ENCODE assay signal across 19 cellular contexts in genomic region chr2:10129490-10129889, GRCh38. TPM values are rescaled to one million over a fixed set of nuclear protein-coding genes. Genes with fewer than 3 reads are reported as not detected.
"Had no signal": no experiment of that assay in that cellular context is flagged by ENCODE, and none has a peak within 500 bp of the region (broad histone marks: within the 10 kb centered on the region; RNA-seq: fewer than 3 reads in every experiment).

No MANE protein-coding gene starts in this region.

- DNase-seq: activated B cell treated with CpG ODN at 0.5 μM for 24 hours; activated naive CD4-positive, alpha-beta T cell treated with anti-CD3 and anti-CD28 coated beads, Interleukin-2, amount 50 U/mL, for 16 hours; amniotic stem cell; body of pancreas; central memory CD4-positive, alpha-beta T cell; effector CD4-positive, alpha-beta T cell; heart left ventricle; occipital lobe; psoas muscle; right lobe of liver; stimulated activated naive CD4-positive, alpha-beta T cell; substantia nigra; transverse colon had no signal

- H3K4me1 ChIP-seq: psoas muscle had no signal

- H3K27ac Mint-ChIP-seq: activated B cell treated with CpG ODN at 0.5 μM for 24 hours, nephron had no signal

- H3K9me3 Mint-ChIP-seq: activated B cell treated with CpG ODN at 0.5 μM for 24 hours, nephron had no signal

- H3K4me3 Mint-ChIP-seq: activated B cell treated with CpG ODN at 0.5 μM for 24 hours, nephron had no signal

- H3K4me3 ChIP-seq: body of pancreas, coronary artery, heart left ventricle, psoas muscle, right lobe of liver, transverse colon had no signal

- H3K27me3 Mint-ChIP-seq: activated B cell treated with CpG ODN at 0.5 μM for 24 hours had no signal

- H3K27ac ChIP-seq: body of pancreas, coronary artery, heart left ventricle, psoas muscle, right lobe of liver, transverse colon had no signal

- ATAC-seq: body of pancreas, heart left ventricle, left lobe of liver, psoas muscle, right lobe of liver had no signal

- H3K27me3 ChIP-seq: body of pancreas, heart left ventricle, right lobe of liver, transverse colon had no signal

- H3K9me3 ChIP-seq: body of pancreas, heart left ventricle, psoas muscle, right lobe of liver, transverse colon had no signal

- FAIRE-seq: frontal cortex, islet of Langerhans, TTC549 had no signal

- H3K36me3 ChIP-seq: heart left ventricle, transverse colon had no signal

RNA-seq across cellular contexts. Expression of gene RRM2, which starts 7.0 kb away (rescaled TPM):
- total RNA-seq: body of pancreas had no signal
